ENCODE assay signal across 13 cellular contexts in the genomic region with DNA sequence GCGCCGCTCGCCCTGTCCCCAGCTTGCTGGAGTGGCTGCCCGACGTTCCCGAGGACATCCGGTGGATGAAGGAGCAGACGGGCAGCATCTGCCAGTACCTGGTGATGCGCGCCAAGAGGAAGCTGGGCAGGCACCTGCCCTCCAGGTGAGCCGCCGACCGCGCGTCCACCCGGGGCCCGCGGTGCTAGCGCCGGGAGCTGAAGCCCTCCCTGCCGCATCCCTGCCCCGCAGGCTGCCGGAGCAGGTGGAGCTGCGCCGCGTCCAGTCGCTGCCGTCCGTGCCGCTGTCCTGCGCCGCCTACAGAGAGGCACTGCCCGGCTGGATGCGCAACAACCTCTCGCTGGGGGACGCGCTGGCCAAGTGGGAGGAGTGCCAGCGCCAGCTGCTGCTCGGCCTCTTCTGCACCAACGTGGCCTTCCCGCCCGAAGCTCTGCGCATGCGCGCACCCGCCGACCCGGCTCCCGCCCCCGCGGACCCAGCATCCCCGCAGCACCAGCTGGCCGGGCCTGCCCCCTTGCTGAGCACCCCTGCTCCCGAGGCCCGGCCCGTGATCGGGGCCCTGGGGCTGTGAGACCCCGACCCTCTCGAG. TPM values are rescaled to one million over a fixed set of nuclear protein-coding genes. Genes with fewer than 3 reads are reported as not detected.
DNase-seq lines count a peak whose midpoint lies in the region; ATAC-seq and TF ChIP-seq lines count a peak whose summit lies in the region.
"Had no signal": no experiment of that assay in that cellular context is flagged by ENCODE, and none has a peak within 500 bp of the region (broad histone marks: within the 10 kb centered on the region; RNA-seq: fewer than 3 reads in every experiment).

No MANE protein-coding gene starts in this region.

- DNase-seq in COLO668 (lab: John Stamatoyannopoulos, UW; ENCODE audit: unreplicated experiment) (peak; percentile 76), NCI-H1105 treated with DMSO at 0.1 percent for 48 hours (lab: John Stamatoyannopoulos, UW) (peak; percentile 91), SHP77 (lab: John Stamatoyannopoulos, UW) (peak; percentile 58 to 71), Calu3 (no peak)
- no peak for DNase-seq in naive thymus-derived CD8-positive, alpha-beta T cell
- DNase-seq: activated naive CD4-positive, alpha-beta T cell treated with anti-CD3 and anti-CD28 coated beads, Interleukin-2, amount 10 ng/mL, durations not matched to agents 7 days and 5 days; brain microvascular endothelial cell; stimulated activated CD4-positive, alpha-beta T cell treated with anti-CD3 and anti-CD28 coated beads, Interleukin-12 subunit alpha, Interleukin-12 subunit beta, amount 100 ng/mL, for 4 hours had no signal

- no peak overlapping the region for H3K4me3 Mint-ChIP-seq in Calu3 (ENCODE audit: low read depth, unreplicated experiment)
- no peak overlapping the region for H3K4me3 Mint-ChIP-seq in naive thymus-derived CD8-positive, alpha-beta T cell
- H3K4me3 Mint-ChIP-seq: activated naive CD4-positive, alpha-beta T cell treated with anti-CD3 and anti-CD28 coated beads, Interleukin-2, amount 10 ng/mL, durations not matched to agents 7 days and 5 days; memory B cell had no signal

- TF ChIP-seq CTCF in Calu3 (IDR thresholded peaks at IDR 0.05; ENCODE audit: unreplicated experiment) = no peak

- H3K9me3 ChIP-seq in mucosa of rectum (ENCODE audit: control insufficient read depth in 2 of 2, low read length in 2 of 2) = no peaks in the 10 kb centered on the region
- H3K9me3 ChIP-seq: thoracic aorta had no signal

- POLR2A ChIA-PET in naive thymus-derived CD8-positive, alpha-beta T cell (lab: Charles Lee) = interaction anchor here (1.0 to 3.0 kb wide), 3 partner anchors 15 to 20 kb away, joined by 4 to 10 read pairs (median 5); a partner anchor contains a TSS

- no peaks in the 10 kb centered on the region for H3K27me3 Mint-ChIP-seq in Calu3 (ENCODE audit: unreplicated experiment)
- peaks cover 0 to 33% (median 14%) of the 10 kb centered on the region in 5 donors for H3K27me3 Mint-ChIP-seq in naive thymus-derived CD8-positive, alpha-beta T cell
- H3K27me3 Mint-ChIP-seq: memory B cell had no signal

- no peak for ATAC-seq in GM18502 (IDR thresholded peaks at IDR 0.05; ENCODE audit: poor library complexity, unreplicated experiment)
- ATAC-seq in HG03520 (IDR thresholded peaks at IDR 0.05; ENCODE audit: unreplicated experiment) = no peak
- no peak for ATAC-seq in naive thymus-derived CD8-positive, alpha-beta T cell

- H3K4me3 ChIP-seq in mucosa of rectum (ENCODE audit: low read length in 2 of 2) = no peak overlapping the region
- H3K4me3 ChIP-seq: thoracic aorta had no signal

- peak overlapping the region; percentile 89 to 91 for H3K27ac ChIP-seq in mucosa of rectum (ENCODE audit: low read depth in 2 of 2, low read length in 2 of 2)
- H3K27ac ChIP-seq: brain microvascular endothelial cell, thoracic aorta had no signal

- H3K4me1 ChIP-seq in mucosa of rectum (ENCODE audit: control insufficient read depth in 2 of 2, insufficient read depth in 2 of 2, low read length in 2 of 2) = peaks cover 48 to 70% of the 10 kb centered on the region in 2 donors

- H3K9ac ChIP-seq in mucosa of rectum (ENCODE audit: low read depth in 1 of 2, low read length in 2 of 2) = peak overlapping the region in 1 of 2 donors; percentile 45

- no peaks in the 10 kb centered on the region for H3K27me3 ChIP-seq in mucosa of rectum (ENCODE audit: control insufficient read depth in 2 of 2, insufficient read depth in 2 of 2, low read length in 2 of 2)
- H3K27me3 ChIP-seq: brain microvascular endothelial cell had no signal

- H3K4me1 Mint-ChIP-seq in Calu3 (ENCODE audit: low read depth, unreplicated experiment) = peaks cover 37% of the 10 kb centered on the region
- peaks cover 7 to 41% (median 40%) of the 10 kb centered on the region in 4 donors for H3K4me1 Mint-ChIP-seq in naive thymus-derived CD8-positive, alpha-beta T cell

- CTCF ChIA-PET in Calu3 (lab: Charles Lee) = interaction anchor here (0.6 to 2.0 kb wide), 2 partner anchors 10 to 14 kb away, joined by 6 to 7 read pairs; no protein-coding TSS in a partner anchor

- H3K36me3 Mint-ChIP-seq in Calu3 (ENCODE audit: insufficient read depth, unreplicated experiment) = peaks cover 89% of the 10 kb centered on the region
- peaks cover 0 to 34% (median 12%) of the 10 kb centered on the region in 3 donors for H3K36me3 Mint-ChIP-seq in naive thymus-derived CD8-positive, alpha-beta T cell

- BruUV-seq in Calu3 (replicated peaks; lab: Mats Ljungman, UMichigan) = no TSS peak

- H3K36me3 ChIP-seq in mucosa of rectum (ENCODE audit: control insufficient read depth in 2 of 2, insufficient read depth in 2 of 2, low read length in 2 of 2) = peaks cover 14 to 21% of the 10 kb centered on the region in 2 donors

- H3K9me3 Mint-ChIP-seq in Calu3 (ENCODE audit: low read depth, unreplicated experiment) = no peaks in the 10 kb centered on the region
- H3K9me3 Mint-ChIP-seq in naive thymus-derived CD8-positive, alpha-beta T cell = no peaks in the 10 kb centered on the region
- H3K9me3 Mint-ChIP-seq: activated naive CD4-positive, alpha-beta T cell treated with anti-CD3 and anti-CD28 coated beads, Interleukin-2, amount 10 ng/mL, durations not matched to agents 7 days and 5 days; memory B cell had no signal

- intact Hi-C loops in Calu3 (cut with micrococcal nuclease; ENCODE audit: unreplicated experiment) = no loop called here

- no peak overlapping the region for H3K27ac Mint-ChIP-seq in Calu3 (ENCODE audit: unreplicated experiment)
- H3K27ac Mint-ChIP-seq in naive thymus-derived CD8-positive, alpha-beta T cell = no peak overlapping the region
- H3K27ac Mint-ChIP-seq: activated naive CD4-positive, alpha-beta T cell treated with anti-CD3 and anti-CD28 coated beads, Interleukin-2, amount 10 ng/mL, durations not matched to agents 7 days and 5 days; memory B cell had no signal

RNA-seq across cellular contexts. Expression of a gene that starts 3.3 kb away (rescaled TPM):
- total RNA-seq in Calu3 (2022) = 33.4 and 35.3 TPM in 2 replicates
- under 1 TPM; 0.60 to 0.85 TPM for total RNA-seq in naive thymus-derived CD8-positive, alpha-beta T cell
- polyA plus RNA-seq in naive thymus-derived CD8-positive, alpha-beta T cell = under 1 TPM in 1 of 3 donors, not detected in 2; 0.18 TPM

RNA-seq across cellular contexts. Expression of a gene that starts 5.7 kb away (rescaled TPM):
- 134 and 151 TPM in 2 replicates for total RNA-seq in Calu3 (2022)
- total RNA-seq in naive thymus-derived CD8-positive, alpha-beta T cell = 100 to 1,000 TPM; 248 to 251 TPM
- polyA plus RNA-seq in naive thymus-derived CD8-positive, alpha-beta T cell = 10 to 100 TPM; 20.5 to 42.7 (median 31.5) TPM

RNA-seq across cellular contexts. Expression of a gene that starts 8.4 kb away (rescaled TPM):
- total RNA-seq in Calu3 (2022) = 472 and 482 TPM in 2 replicates
- 10 to 100 TPM; 20.8 to 24.3 TPM for total RNA-seq in naive thymus-derived CD8-positive, alpha-beta T cell
- polyA plus RNA-seq in naive thymus-derived CD8-positive, alpha-beta T cell = 10 to 100 TPM in 2 of 3 donors, 1 to 10 TPM in 1; 9.4 to 11.2 (median 10.2) TPM

RNA-seq across cellular contexts. Expression of a gene that starts 14.6 kb away (rescaled TPM):
- 1,351 and 1,381 TPM in 2 replicates for total RNA-seq in Calu3 (2022)
- 1,000 to 10,000 TPM; 5,498 to 5,522 TPM for total RNA-seq in naive thymus-derived CD8-positive, alpha-beta T cell
- polyA plus RNA-seq in naive thymus-derived CD8-positive, alpha-beta T cell = 1,000 to 10,000 TPM; 4,080 to 5,338 (median 4,376) TPM

RNA-seq across cellular contexts. Expression of a gene that starts 17.9 kb away (rescaled TPM):
- total RNA-seq in Calu3 (2022) = 107 and 115 TPM in 2 replicates
- total RNA-seq in naive thymus-derived CD8-positive, alpha-beta T cell = 10 to 100 TPM; 50.3 to 50.6 TPM
- polyA plus RNA-seq in naive thymus-derived CD8-positive, alpha-beta T cell = 100 to 1,000 TPM in 1 of 3 donors, 10 to 100 TPM in 2; 96.5 to 102 (median 99.7) TPM

Comparison
In these comparisons a context has a peak if more than half of its experiments do, and no peak if none do; other contexts are left out.
1. DNase-seq: peak in COLO668 (single experiment), NCI-H1105 treated with DMSO at 0.1 percent for 48 hours (single experiment) and SHP77 (2 of 2); none in Calu3 (single experiment) and naive thymus-derived CD8-positive, alpha-beta T cell (0 of 10).
2. RNA of a gene that starts 3.3 kb away (total RNA-seq): 33.4 to 35.3 TPM in Calu3; 0.60 to 0.85 TPM in naive thymus-derived CD8-positive, alpha-beta T cell; every median in the first group is over 10 times any median in the second.
3. RNA of a gene that starts 8.4 kb away (total RNA-seq): 472 to 482 TPM in Calu3; 20.8 to 24.3 TPM in naive thymus-derived CD8-positive, alpha-beta T cell; every median in the first group is over 10 times any median in the second.